In the genomic region with DNA sequence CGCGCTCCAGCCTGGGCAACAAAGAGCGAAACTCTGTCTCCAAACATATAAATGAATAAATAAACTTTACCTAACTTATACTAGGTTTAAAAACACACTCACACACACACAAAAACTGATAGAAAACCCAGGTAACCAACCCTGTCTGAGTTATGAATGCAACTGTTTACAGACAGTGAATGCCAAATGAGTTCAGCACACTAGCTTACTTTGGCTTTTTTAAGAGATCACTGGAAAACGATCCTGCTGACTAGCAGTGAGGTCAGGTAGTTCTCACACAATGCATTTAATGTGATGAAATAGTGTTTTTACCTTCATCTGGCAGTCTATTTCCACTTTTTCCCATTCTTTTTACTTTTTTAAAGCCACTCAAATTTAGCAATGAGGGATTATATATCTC, we compare ENCODE assay signal across 21 cellular contexts.
"Had no signal": no experiment of that assay in that cellular context is flagged by ENCODE, and none has a peak within 500 bp of the region (broad histone marks: within the 10 kb centered on the region; RNA-seq: fewer than 3 reads in every experiment).

No MANE protein-coding gene starts in this region.

- DNase-seq: Kasumi-1, MM.1S, NCI-H1092 treated with DMSO at 0.1 percent for 48 hours, NCI-H1436, NCI-H187, NCI-H2029, NCI-H2081 treated with DMSO at 0.1 percent for 48 hours, NCI-H2171, NCI-H226, NCI-H446, NCI-H510A, NCI-H524 treated with DMSO at 0.1 percent for 48 hours, NCI-H69, NCI-H774, SHP77 treated with DMSO at 0.1 percent for 48 hours, SJCRH30 had no signal

- ATAC-seq: K562, Panc1, Right ventricle myocardium inferior, SK-N-SH treated with all-trans-retinoic acid at 6 μM for 48 hours had no signal

- H3K27me3 ChIP-seq: SJCRH30 had no signal

- H3K9me3 ChIP-seq: SJCRH30 had no signal

- H3K27ac ChIP-seq: KMS-11, SJCRH30 had no signal

- H3K4me3 ChIP-seq: K562, SJCRH30 had no signal

- H3K4me1 ChIP-seq: SJCRH30 had no signal
